6 cellular contexts compared by ENCODE assay signal in the genomic region with DNA sequence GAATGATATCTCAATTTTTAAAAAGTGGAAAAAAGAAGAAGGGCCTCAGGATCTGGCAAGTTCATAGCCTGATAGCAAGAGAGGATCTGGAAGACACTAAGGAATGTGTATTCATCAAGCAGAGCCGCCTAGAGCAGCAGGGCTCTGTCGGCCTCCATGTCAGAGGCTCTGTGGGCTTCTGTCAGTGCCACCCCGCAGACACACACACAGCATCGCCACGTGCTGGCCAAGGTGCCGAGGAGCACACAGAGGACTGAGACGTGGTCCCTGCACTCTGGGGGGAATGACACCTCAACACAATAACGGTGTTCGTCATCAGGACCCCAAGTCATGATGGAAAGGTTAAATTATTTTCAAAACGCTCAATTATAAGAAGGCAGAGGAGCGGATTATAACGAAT. TPM values are rescaled to one million over a fixed set of nuclear protein-coding genes. Genes with fewer than 3 reads are reported as not detected.
"Had no signal": no experiment of that assay in that cellular context is flagged by ENCODE, and none has a peak within 500 bp of the region (broad histone marks: within the 10 kb centered on the region; RNA-seq: fewer than 3 reads in every experiment).

No MANE protein-coding gene starts in this region.

- H3K4me3 Mint-ChIP-seq: GM23338, H9 had no signal

- ATAC-seq: GM23338, K562 had no signal

- H3K27ac Mint-ChIP-seq: GM23338, H9 had no signal

- H3K4me3 ChIP-seq: GM23338, K562 had no signal

- H3K9me3 Mint-ChIP-seq: GM23338, H9 had no signal

- DNase-seq: H9, HCEC 1CT, IMR-90 had no signal

RNA-seq across cellular contexts. Expression of a gene that starts 21.3 kb away (rescaled TPM):
- total RNA-seq: HT-29, IMR-90, K562 had no signal
- polyA plus RNA-seq: IMR-90, K562 had no signal
